Comparison of ENCODE assay signal across 9 cellular contexts in the genomic region with DNA sequence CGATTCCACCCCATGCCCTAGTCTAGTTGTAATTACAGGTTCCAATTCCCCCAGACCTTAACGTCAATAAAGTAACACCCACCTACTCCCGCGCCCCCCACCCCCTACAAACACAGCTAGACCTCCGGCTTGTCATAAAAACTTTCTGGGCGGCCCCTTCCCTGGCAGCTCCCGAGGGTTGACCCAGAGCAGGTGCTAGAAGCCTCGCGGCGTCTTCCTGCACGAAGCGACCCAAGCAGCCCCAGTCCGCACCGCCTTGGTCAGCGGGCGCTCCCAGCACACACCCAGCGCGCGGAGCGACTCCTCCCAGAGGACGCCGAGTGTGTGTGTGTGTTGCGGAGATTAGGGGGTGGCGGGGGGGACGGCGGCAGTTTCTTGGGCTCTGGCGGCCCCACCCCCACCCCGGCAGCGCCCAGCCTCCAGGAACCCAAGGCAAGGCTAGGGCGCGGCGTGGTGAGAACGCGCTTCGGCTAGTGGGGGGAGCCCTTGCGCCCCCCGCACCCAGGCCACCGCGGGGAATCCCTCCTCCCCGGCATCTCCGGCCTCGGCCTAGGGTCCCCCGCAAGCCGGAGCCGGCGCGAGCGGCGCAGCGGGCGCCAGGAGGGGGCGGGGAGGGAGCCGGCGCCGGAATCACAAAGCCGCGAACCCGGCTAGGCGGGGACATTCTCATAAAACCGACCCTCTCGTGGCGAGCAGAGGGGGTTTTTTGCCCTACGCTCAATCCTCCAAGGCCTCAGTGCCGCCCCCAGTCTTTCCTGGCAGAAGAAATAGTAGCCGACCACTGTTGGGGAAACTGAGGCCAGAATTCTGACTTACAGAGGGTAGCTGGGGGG. TPM values are rescaled to one million over a fixed set of nuclear protein-coding genes. Genes with fewer than 3 reads are reported as not detected.
DNase-seq lines count a peak whose midpoint lies in the region; ATAC-seq, FAIRE-seq and TF ChIP-seq lines count a peak whose summit lies in the region.
"Had no signal": no experiment of that assay in that cellular context is flagged by ENCODE, and none has a peak within 500 bp of the region (broad histone marks: within the 10 kb centered on the region; RNA-seq: fewer than 3 reads in every experiment).

No MANE protein-coding gene starts in this region.

- intact Hi-C loops in mucosa of descending colon (cut with DNase I, micrococcal nuclease): loop anchor here in 1 of 2 donors (5.0 kb wide), 1 partner anchor 184 kb away; no protein-coding TSS in a partner anchor
- intact Hi-C loops in uterus (cut with DNase I; ENCODE audit: low total_unique reads): loop anchor here (10.0 kb wide), 1 partner anchor 79 kb away; a partner anchor contains a TSS

- H3K27me3 Mint-ChIP-seq in activated naive CD8-positive, alpha-beta T cell treated with anti-CD3 and anti-CD28 coated beads, Interleukin-2, amount 10 ng/mL, durations not matched to agents 7 days and 5 days: peaks cover 81% of the 10 kb centered on the region
- H3K27me3 Mint-ChIP-seq in activated naive CD8-positive, alpha-beta T cell treated with anti-CD3 and anti-CD28 coated beads, Interleukin-2, amount 50 U/mL, for 24 hours: peaks cover 78% of the 10 kb centered on the region

- ATAC-seq in activated naive CD8-positive, alpha-beta T cell treated with anti-CD3 and anti-CD28 coated beads, Interleukin-2, amount 10 ng/mL, durations not matched to agents 7 days and 5 days (ENCODE audit: low read depth): no peak
- no peak for ATAC-seq in activated naive CD8-positive, alpha-beta T cell treated with anti-CD3 and anti-CD28 coated beads, Interleukin-2, amount 50 U/mL, for 24 hours
- peak; percentile 51 for ATAC-seq in mucosa of descending colon

- H3K9ac ChIP-seq in duodenal mucosa (ENCODE audit: low read depth in 1 of 2, low read length in 2 of 2): peak overlapping the region; percentile 90 to 91
- H3K9ac ChIP-seq: KMS-11 had no signal

- H3K4me3 ChIP-seq in duodenal mucosa (ENCODE audit: low read depth in 1 of 2, low read length in 2 of 2): peak overlapping the region; percentile 82
- peak overlapping the region; percentile 72 for H3K4me3 ChIP-seq in mucosa of descending colon
- H3K4me3 ChIP-seq in uterus: peak overlapping the region; percentile 47 to 59

- H3K36me3 ChIP-seq in duodenal mucosa (ENCODE audit: control insufficient read depth in 1 of 2, insufficient read depth in 2 of 2, low read length in 2 of 2) (no peaks in the 10 kb centered on the region), mucosa of descending colon (ENCODE audit: low read depth) (no peaks in the 10 kb centered on the region), uterus (no peaks in the 10 kb centered on the region)

- TF ChIP-seq CTCF in mucosa of descending colon (IDR thresholded peaks at IDR 0.05): no peak
- TF ChIP-seq CTCF in uterus (IDR thresholded peaks at IDR 0.05): no peak

- H3K36me3 Mint-ChIP-seq in activated naive CD8-positive, alpha-beta T cell treated with anti-CD3 and anti-CD28 coated beads, Interleukin-2, amount 10 ng/mL, durations not matched to agents 7 days and 5 days: no peaks in the 10 kb centered on the region
- no peaks in the 10 kb centered on the region for H3K36me3 Mint-ChIP-seq in activated naive CD8-positive, alpha-beta T cell treated with anti-CD3 and anti-CD28 coated beads, Interleukin-2, amount 50 U/mL, for 24 hours (ENCODE audit: low read depth)

- peak overlapping the region; percentile 12 for H3K4me3 Mint-ChIP-seq in activated naive CD8-positive, alpha-beta T cell treated with anti-CD3 and anti-CD28 coated beads, Interleukin-2, amount 10 ng/mL, durations not matched to agents 7 days and 5 days
- H3K4me3 Mint-ChIP-seq in activated naive CD8-positive, alpha-beta T cell treated with anti-CD3 and anti-CD28 coated beads, Interleukin-2, amount 50 U/mL, for 24 hours: no peak overlapping the region

- peaks cover 20% of the 10 kb centered on the region for H3K4me1 Mint-ChIP-seq in activated naive CD8-positive, alpha-beta T cell treated with anti-CD3 and anti-CD28 coated beads, Interleukin-2, amount 10 ng/mL, durations not matched to agents 7 days and 5 days
- H3K4me1 Mint-ChIP-seq in activated naive CD8-positive, alpha-beta T cell treated with anti-CD3 and anti-CD28 coated beads, Interleukin-2, amount 50 U/mL, for 24 hours: peaks cover 20% of the 10 kb centered on the region

- no peak overlapping the region for H3K27ac Mint-ChIP-seq in activated naive CD8-positive, alpha-beta T cell treated with anti-CD3 and anti-CD28 coated beads, Interleukin-2, amount 10 ng/mL, durations not matched to agents 7 days and 5 days
- H3K27ac Mint-ChIP-seq in activated naive CD8-positive, alpha-beta T cell treated with anti-CD3 and anti-CD28 coated beads, Interleukin-2, amount 50 U/mL, for 24 hours: no peak overlapping the region

- H3K4me1 ChIP-seq in duodenal mucosa (ENCODE audit: control insufficient read depth in 1 of 2, insufficient read depth in 2 of 2, low read length in 2 of 2) (peaks cover 37 to 53% of the 10 kb centered on the region in 2 donors), mucosa of descending colon (ENCODE audit: low read depth) (peaks cover 29% of the 10 kb centered on the region), uterus (peaks cover 0 to 20% of the 10 kb centered on the region in 2 donors)

- DNase-seq in activated naive CD8-positive, alpha-beta T cell treated with anti-CD3 and anti-CD28 coated beads, Interleukin-2, amount 10 ng/mL, durations not matched to agents 7 days and 5 days: peak; percentile 35
- no peak for DNase-seq in activated naive CD8-positive, alpha-beta T cell treated with anti-CD3 and anti-CD28 coated beads, Interleukin-2, amount 50 U/mL, for 24 hours
- DNase-seq in mucosa of descending colon (peak; percentile 88 to 91 (median 89)), uterus (peak in 1 of 2 donors; percentile 16), NOMO-1 treated with dmso at 0.1 percent for 144 hours (lab: John Stamatoyannopoulos, UW; ENCODE audit: unreplicated experiment) (no peak), RCC 7860 (ENCODE audit: low spot score) (no peak)
- DNase-seq in central memory CD4-positive, alpha-beta T cell: no peak

- H3K9me3 ChIP-seq in duodenal mucosa (ENCODE audit: control insufficient read depth in 1 of 2, low read length in 2 of 2) (no peaks in the 10 kb centered on the region), mucosa of descending colon (no peaks in the 10 kb centered on the region), uterus (no peaks in the 10 kb centered on the region)

- no peak for FAIRE-seq in RCC 7860 (lab: Jason Lieb, UNC)

- H3K9me3 Mint-ChIP-seq in activated naive CD8-positive, alpha-beta T cell treated with anti-CD3 and anti-CD28 coated beads, Interleukin-2, amount 10 ng/mL, durations not matched to agents 7 days and 5 days: no peaks in the 10 kb centered on the region
- no peaks in the 10 kb centered on the region for H3K9me3 Mint-ChIP-seq in activated naive CD8-positive, alpha-beta T cell treated with anti-CD3 and anti-CD28 coated beads, Interleukin-2, amount 50 U/mL, for 24 hours

- no peak for TF ChIP-seq POLR2A in uterus (IDR thresholded peaks at IDR 0.05)

- H3K27me3 ChIP-seq in duodenal mucosa (ENCODE audit: control insufficient read depth in 1 of 2, insufficient read depth in 2 of 2, low read length in 2 of 2): peaks cover 9 to 14% of the 10 kb centered on the region in 2 donors
- peaks cover 21 to 27% of the 10 kb centered on the region in 2 donors for H3K27me3 ChIP-seq in uterus

- peak overlapping the region; percentile 79 for H3K27ac ChIP-seq in duodenal mucosa (ENCODE audit: low read depth, low read length)
- peak overlapping the region; percentile 54 to 81 for H3K27ac ChIP-seq in uterus
- H3K27ac ChIP-seq: KMS-11 had no signal

- POLR2A ChIA-PET in activated naive CD8-positive, alpha-beta T cell treated with anti-CD3 and anti-CD28 coated beads, Interleukin-2, amount 10 ng/mL, durations not matched to agents 7 days and 5 days (lab: Charles Lee): interaction anchor here (1.5 kb wide), 1 partner anchor 26 kb away, joined by 6 read pairs; no protein-coding TSS in a partner anchor

RNA-seq across cellular contexts. Expression of a gene that starts 2.2 kb away (rescaled TPM):
- not detected for total RNA-seq in activated naive CD8-positive, alpha-beta T cell treated with anti-CD3 and anti-CD28 coated beads, Interleukin-2, amount 10 ng/mL, durations not matched to agents 7 days and 5 days
- total RNA-seq in mucosa of descending colon: 100 to 1,000 TPM in 2 of 3 donors, 10 to 100 TPM in 1; 75.1 to 159 (median 127) TPM
- 10 to 100 TPM; 29.2 to 46.7 (median 31.5) TPM for total RNA-seq in uterus

RNA-seq across cellular contexts. Expression of a gene that starts 47.7 kb away (rescaled TPM):
- 10 to 100 TPM; 71.2 to 73.1 TPM for total RNA-seq in activated naive CD8-positive, alpha-beta T cell treated with anti-CD3 and anti-CD28 coated beads, Interleukin-2, amount 10 ng/mL, durations not matched to agents 7 days and 5 days
- 100 to 1,000 TPM in 1 of 3 donors, 10 to 100 TPM in 2; 77.8 to 112 (median 84.5) TPM for total RNA-seq in mucosa of descending colon
- total RNA-seq in uterus: 100 to 1,000 TPM in 1 of 4 donors, 10 to 100 TPM in 3; 24.7 to 102 (median 45.8) TPM

Comparison
In these comparisons a context has a peak if more than half of its experiments do, and no peak if none do; other contexts are left out.
1. DNase-seq: peak in activated naive CD8-positive, alpha-beta T cell treated with anti-CD3 and anti-CD28 coated beads, Interleukin-2, amount 10 ng/mL, durations not matched to agents 7 days and 5 days (single experiment) and mucosa of descending colon (3 of 3); none in activated naive CD8-positive, alpha-beta T cell treated with anti-CD3 and anti-CD28 coated beads, Interleukin-2, amount 50 U/mL, for 24 hours (single experiment), NOMO-1 treated with dmso at 0.1 percent for 144 hours (single experiment), RCC 7860 (single experiment) and central memory CD4-positive, alpha-beta T cell (single experiment).
2. RNA of a gene that starts 2.2 kb away (total RNA-seq): 75.1 to 159 TPM in mucosa of descending colon and 29.2 to 46.7 TPM in uterus; not detected in activated naive CD8-positive, alpha-beta T cell treated with anti-CD3 and anti-CD28 coated beads, Interleukin-2, amount 10 ng/mL, durations not matched to agents 7 days and 5 days; every median in the first group is over 10 times any median in the second.
3. Peak in every context shown above with its lines, with median percentiles within 50 percentile points of each other: H3K4me3 ChIP-seq.